ENCODE assay signal across 1 cellular context in genomic region chr17:65696739-65697394, GRCh38.
TF ChIP-seq lines count a peak whose summit lies in the region.

No MANE protein-coding gene starts in this region.

TF ChIP-seq in HEK293, 187 proteins besides CTCF, POLR2A, EP300 and RAD21 (continued from another document):
- TF ChIP-seq PRDM4 (tag by site-specific recombination; IDR thresholded peaks at IDR 0.05) = no peak
- no peak for TF ChIP-seq FEZF1 (tag by site-specific recombination; IDR thresholded peaks at IDR 0.05)
- no peak for TF ChIP-seq ZNF274 (IDR thresholded peaks at IDR 0.05; ENCODE audit: low read length)
- no peak for TF ChIP-seq ZNF274 (tag by site-specific recombination; IDR thresholded peaks at IDR 0.05; ENCODE audit: borderline replicate concordance)
- peak; percentile 32; the same call in 1 of the 2 replicates for TF ChIP-seq ZIC2 (tag by site-specific recombination; IDR thresholded peaks at IDR 0.05)
- TF ChIP-seq ZBTB21 (tag by site-specific recombination; IDR thresholded peaks at IDR 0.05) = peak; percentile 23; the same call in 1 of the 2 replicates
- peak; percentile 29; the same call in 1 of the 2 replicates for TF ChIP-seq ZNF398 (tag by site-specific recombination; IDR thresholded peaks at IDR 0.05)
- no peak for TF ChIP-seq ZNF426 (tag by site-specific recombination; IDR thresholded peaks at IDR 0.05)
- TF ChIP-seq ZNF362 (tag by site-specific recombination; IDR thresholded peaks at IDR 0.05) = peak; percentile 56; the same call in 1 of the 2 replicates
- TF ChIP-seq ZBTB17 (tag by site-specific recombination; IDR thresholded peaks at IDR 0.05) = no peak
- no peak for TF ChIP-seq ZNF561 (tag by site-specific recombination; IDR thresholded peaks at IDR 0.05; ENCODE audit: borderline replicate concordance)
- TF ChIP-seq ZNF654 (tag by site-specific recombination; IDR thresholded peaks at IDR 0.05; ENCODE audit: low read depth) = peak; percentile 13; the same call in 1 of the 2 replicates
